ENCODE assay signal across 26 cellular contexts in the genomic region with DNA sequence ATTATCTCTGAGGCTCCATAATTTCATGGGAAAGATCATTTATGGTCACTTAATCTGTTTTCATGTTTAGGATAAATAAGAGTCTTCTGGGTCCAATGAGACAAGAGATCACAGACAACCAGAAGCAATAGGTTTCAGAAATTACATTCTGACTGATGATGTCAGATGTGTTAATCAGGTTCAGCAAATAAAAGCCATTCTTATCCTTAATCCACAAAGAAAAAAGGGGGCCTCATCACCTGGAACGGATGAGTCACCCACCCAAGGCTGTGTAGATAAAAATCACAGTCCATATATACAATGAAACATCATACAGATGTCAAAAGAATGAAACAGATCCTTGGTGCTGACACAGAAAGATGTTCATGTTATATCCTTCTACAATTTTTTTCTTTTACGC. TPM values are rescaled to one million over a fixed set of nuclear protein-coding genes. Genes with fewer than 3 reads are reported as not detected.
DNase-seq lines count a peak whose midpoint lies in the region; ATAC-seq and TF ChIP-seq lines count a peak whose summit lies in the region.
"Had no signal": no experiment of that assay in that cellular context is flagged by ENCODE, and none has a peak within 500 bp of the region (broad histone marks: within the 10 kb centered on the region; RNA-seq: fewer than 3 reads in every experiment).

No MANE protein-coding gene starts in this region.

- no peaks in the 10 kb centered on the region for H3K36me3 ChIP-seq in Caco-2 (ENCODE audit: control insufficient read depth, insufficient read depth, low read length)
- no peaks in the 10 kb centered on the region for H3K36me3 ChIP-seq in esophagus squamous epithelium
- no peaks in the 10 kb centered on the region for H3K36me3 ChIP-seq in left ventricle myocardium inferior
- H3K36me3 ChIP-seq: left lung, SJSA1, suprapubic skin had no signal

- no peak for TF ChIP-seq POLR2A in esophagus squamous epithelium (IDR thresholded peaks at IDR 0.05)

- no peaks in the 10 kb centered on the region for H3K36me3 Mint-ChIP-seq in activated CD4-positive, alpha-beta T cell treated with anti-CD3 and anti-CD28 coated beads for 36 hours (ENCODE audit: low read depth)
- no peaks in the 10 kb centered on the region for H3K36me3 Mint-ChIP-seq in Caco-2 (ENCODE audit: insufficient read depth, unreplicated experiment)
- H3K36me3 Mint-ChIP-seq: immature natural killer cell; mesothelial cell of epicardium; naive thymus-derived CD4-positive, alpha-beta T cell; stimulated activated naive B cell treated with anti-CD40 and anti-IgM and Interleukin-4, amounts not matched to agents 10 μg/mL and 1 μg/mL and 100 μg/mL, for 72 hours had no signal

- intact Hi-C loops in activated CD4-positive, alpha-beta T cell treated with anti-CD3 and anti-CD28 coated beads for 36 hours (cut with DNase I, micrococcal nuclease): no loop called here
- intact Hi-C loops in Caco-2 (cut with micrococcal nuclease; ENCODE audit: unreplicated experiment) (no loop called here), esophagus squamous epithelium (cut with DNase I) (no loop called here), left ventricle myocardium inferior (cut with micrococcal nuclease) (no loop called here)

- H3K4me3 Mint-ChIP-seq in activated CD4-positive, alpha-beta T cell treated with anti-CD3 and anti-CD28 coated beads for 36 hours: no peak overlapping the region
- no peak overlapping the region for H3K4me3 Mint-ChIP-seq in Caco-2 (ENCODE audit: unreplicated experiment)
- H3K4me3 Mint-ChIP-seq: activated CD4-positive, alpha-beta T cell treated with anti-CD3 and anti-CD28 coated beads, Interleukin-2, amount 10 ng/mL, durations not matched to agents 24 days and 14 days; immature natural killer cell; mesothelial cell of epicardium; naive thymus-derived CD4-positive, alpha-beta T cell; stimulated activated naive B cell treated with anti-CD40 and anti-IgM and Interleukin-4, amounts not matched to agents 10 μg/mL and 1 μg/mL and 100 μg/mL, for 72 hours; T-helper 1 cell treated with Interleukin-12 subunit alpha and Interleukin-12 subunit beta and Interleukin-4 antibody, amounts not matched to agents 30 μg/mL and 1 μg/mL, for 36 hours had no signal

- H3K4me3 ChIP-seq in Caco-2 (ENCODE audit: low read depth, low read length) (no peak overlapping the region), esophagus squamous epithelium (no peak overlapping the region), left ventricle myocardium inferior (no peak overlapping the region)
- H3K4me3 ChIP-seq: body of pancreas, left lung, SJSA1, suprapubic skin had no signal

- DNase-seq in activated CD4-positive, alpha-beta T cell treated with anti-CD3 and anti-CD28 coated beads for 36 hours: peak; percentile 29
- no peak for DNase-seq in activated CD4-positive, alpha-beta T cell treated with anti-CD3 and anti-CD28 coated beads for 4 hours
- peak in 1 of 2 experiments; percentile 19 for DNase-seq in Caco-2
- DNase-seq in NCI-H146 treated with DMSO at 0.1 percent for 48 hours (lab: John Stamatoyannopoulos, UW; ENCODE audit: unreplicated experiment): peak; percentile 64
- DNase-seq in epithelial cell of prostate (ENCODE audit: low read depth, low spot score): no peak
- no peak for DNase-seq in esophagus squamous epithelium (lab: John Stamatoyannopoulos, UW)
- no peak for DNase-seq in left ventricle myocardium inferior
- DNase-seq: activated CD4-positive, alpha-beta T cell treated with anti-CD3 and anti-CD28 coated beads, Interleukin-2, amount 10 ng/mL, durations not matched to agents 24 days and 14 days; activated CD8-positive, alpha-beta memory T cell treated with anti-CD3 and anti-CD28 coated beads, Interleukin-2, amount 50 U/mL, for 4 hours; body of pancreas; erythroblast; foreskin melanocyte; HCEC 1CT; immature natural killer cell; left lung; naive thymus-derived CD4-positive, alpha-beta T cell; NCI-H2081; occipital lobe; small intestine; stimulated activated naive B cell treated with anti-CD40 and anti-IgM and Interleukin-4, amounts not matched to agents 10 μg/mL and 1 μg/mL and 100 μg/mL, for 72 hours had no signal

- H3K4me1 Mint-ChIP-seq in activated CD4-positive, alpha-beta T cell treated with anti-CD3 and anti-CD28 coated beads for 36 hours: peaks cover 4% of the 10 kb centered on the region
- peaks cover 14% of the 10 kb centered on the region for H3K4me1 Mint-ChIP-seq in Caco-2 (ENCODE audit: low read depth, unreplicated experiment)
- H3K4me1 Mint-ChIP-seq: activated CD4-positive, alpha-beta T cell treated with anti-CD3 and anti-CD28 coated beads, Interleukin-2, amount 10 ng/mL, durations not matched to agents 24 days and 14 days; immature natural killer cell; naive thymus-derived CD4-positive, alpha-beta T cell; stimulated activated naive B cell treated with anti-CD40 and anti-IgM and Interleukin-4, amounts not matched to agents 10 μg/mL and 1 μg/mL and 100 μg/mL, for 72 hours had no signal

- H3K4me1 ChIP-seq in Caco-2 (0 out of 2 replicates have a peak, but pooled peaks cover 4% of the 10 kb centered on the region), esophagus squamous epithelium (no peaks in the 10 kb centered on the region), left ventricle myocardium inferior (no peaks in the 10 kb centered on the region)
- H3K4me1 ChIP-seq: body of pancreas, left lung, SJSA1, suprapubic skin had no signal

- peak; percentile 30 for ATAC-seq in activated CD4-positive, alpha-beta T cell treated with anti-CD3 and anti-CD28 coated beads for 36 hours
- ATAC-seq: body of pancreas; left lung; naive thymus-derived CD4-positive, alpha-beta T cell; stimulated activated naive B cell treated with anti-CD40 and anti-IgM and Interleukin-4, amounts not matched to agents 10 μg/mL and 1 μg/mL and 100 μg/mL, for 72 hours had no signal

- 39 to 45% methylated on average over 2 of the region's 2 CpGs for WGBS in esophagus squamous epithelium, 2 donors

- H3K27ac Mint-ChIP-seq in activated CD4-positive, alpha-beta T cell treated with anti-CD3 and anti-CD28 coated beads for 36 hours: no peak overlapping the region
- peak overlapping the region; percentile 57 for H3K27ac Mint-ChIP-seq in Caco-2 (ENCODE audit: unreplicated experiment)
- H3K27ac Mint-ChIP-seq: activated CD4-positive, alpha-beta T cell treated with anti-CD3 and anti-CD28 coated beads, Interleukin-2, amount 10 ng/mL, durations not matched to agents 24 days and 14 days; immature natural killer cell; mesothelial cell of epicardium; naive thymus-derived CD4-positive, alpha-beta T cell; stimulated activated naive B cell treated with anti-CD40 and anti-IgM and Interleukin-4, amounts not matched to agents 10 μg/mL and 1 μg/mL and 100 μg/mL, for 72 hours; T-helper 1 cell treated with Interleukin-12 subunit alpha and Interleukin-12 subunit beta and Interleukin-4 antibody, amounts not matched to agents 30 μg/mL and 1 μg/mL, for 36 hours had no signal

- no TSS peak for BruUV-seq in Caco-2 (replicated peaks; lab: Mats Ljungman, UMichigan)

- TF ChIP-seq CTCF in Caco-2 (IDR thresholded peaks at IDR 0.05; ENCODE audit: insufficient read depth in 1 of 2, low read depth in 1 of 2, low read length in 1 of 2, severe bottlenecking in 1 of 2, unreplicated experiment in 1 of 2) (no peak), esophagus squamous epithelium (IDR thresholded peaks at IDR 0.05) (no peak), left ventricle myocardium inferior (IDR thresholded peaks at IDR 0.05; ENCODE audit: borderline replicate concordance) (no peak)

- CTCF ChIA-PET in activated CD4-positive, alpha-beta T cell treated with anti-CD3 and anti-CD28 coated beads for 36 hours (lab: Charles Lee): interaction anchor here (2.0 kb wide), 1 partner anchor 10 kb away, joined by 4 read pairs; no protein-coding TSS in a partner anchor
- CTCF ChIA-PET in Caco-2 (lab: Charles Lee): interaction anchor here (0.6 to 0.9 kb wide), 2 partner anchors 24 to 41 kb away, joined by 3 read pairs; no protein-coding TSS in a partner anchor

- no peaks in the 10 kb centered on the region for H3K9me3 Mint-ChIP-seq in activated CD4-positive, alpha-beta T cell treated with anti-CD3 and anti-CD28 coated beads for 36 hours (ENCODE audit: low read depth)
- no peaks in the 10 kb centered on the region for H3K9me3 Mint-ChIP-seq in Caco-2 (ENCODE audit: unreplicated experiment)
- H3K9me3 Mint-ChIP-seq: activated CD4-positive, alpha-beta T cell treated with anti-CD3 and anti-CD28 coated beads, Interleukin-2, amount 10 ng/mL, durations not matched to agents 24 days and 14 days; immature natural killer cell; naive thymus-derived CD4-positive, alpha-beta T cell; stimulated activated naive B cell treated with anti-CD40 and anti-IgM and Interleukin-4, amounts not matched to agents 10 μg/mL and 1 μg/mL and 100 μg/mL, for 72 hours; T-helper 1 cell treated with Interleukin-12 subunit alpha and Interleukin-12 subunit beta and Interleukin-4 antibody, amounts not matched to agents 30 μg/mL and 1 μg/mL, for 36 hours had no signal

- peaks cover 25% of the 10 kb centered on the region for H3K27me3 Mint-ChIP-seq in activated CD4-positive, alpha-beta T cell treated with anti-CD3 and anti-CD28 coated beads for 36 hours
- H3K27me3 Mint-ChIP-seq in Caco-2 (ENCODE audit: insufficient read depth, unreplicated experiment): no peaks in the 10 kb centered on the region

- H3K9me3 ChIP-seq in Caco-2 (no peaks in the 10 kb centered on the region), esophagus squamous epithelium (no peaks in the 10 kb centered on the region), left ventricle myocardium inferior (replicated peaks) (no peaks in the 10 kb centered on the region)
- H3K9me3 ChIP-seq: body of pancreas, left lung, SJSA1, suprapubic skin had no signal

- POLR2A ChIA-PET in activated CD4-positive, alpha-beta T cell treated with anti-CD3 and anti-CD28 coated beads for 36 hours (lab: Charles Lee): no interaction called here
- POLR2A ChIA-PET in Caco-2 (lab: Charles Lee): no interaction called here

- H3K27ac ChIP-seq in epithelial cell of prostate (peak overlapping the region; percentile 54), esophagus squamous epithelium (no peak overlapping the region), left ventricle myocardium inferior (replicated peaks) (no peak overlapping the region)
- H3K27ac ChIP-seq: body of pancreas, C4-2B, HL-60, left lung, SJSA1, suprapubic skin had no signal

- H3K27me3 ChIP-seq in Caco-2 (replicated peaks; ENCODE audit: control insufficient read depth, insufficient read depth, low read length): no peaks in the 10 kb centered on the region
- H3K27me3 ChIP-seq in esophagus squamous epithelium: no peaks in the 10 kb centered on the region
- no peaks in the 10 kb centered on the region for H3K27me3 ChIP-seq in left ventricle myocardium inferior (ENCODE audit: low read depth)
- H3K27me3 ChIP-seq: body of pancreas, SJSA1, suprapubic skin had no signal

RNA-seq across cellular contexts. Expression of gene SYTL4, which starts 36.6 kb away (rescaled TPM):
- not detected for total RNA-seq in activated CD4-positive, alpha-beta T cell treated with anti-CD3 and anti-CD28 coated beads for 36 hours
- total RNA-seq in Caco-2 (2022) (4.1 and 6.1 TPM in 2 replicates), esophagus squamous epithelium (10 to 100 TPM in 1 of 4 donors, 1 to 10 TPM in 3; 5.4 to 14.9 (median 6.9) TPM), left ventricle myocardium inferior (2.1 TPM)
- total RNA-seq: activated CD4-positive, alpha-beta T cell treated with anti-CD3 and anti-CD28 coated beads, Interleukin-2, amount 10 ng/mL, durations not matched to agents 24 days and 14 days had no signal

RNA-seq across cellular contexts. Expression of gene SRPX2, which starts 51.3 kb away (rescaled TPM):
- total RNA-seq in activated CD4-positive, alpha-beta T cell treated with anti-CD3 and anti-CD28 coated beads for 36 hours: not detected
- total RNA-seq in Caco-2 (2022) (3.6 and 5.3 TPM in 2 replicates), esophagus squamous epithelium (10 to 100 TPM; 22.6 to 38.4 (median 25.6) TPM), left ventricle myocardium inferior (7.5 TPM)
- total RNA-seq: activated CD4-positive, alpha-beta T cell treated with anti-CD3 and anti-CD28 coated beads, Interleukin-2, amount 10 ng/mL, durations not matched to agents 24 days and 14 days; naive thymus-derived CD4-positive, alpha-beta T cell had no signal

RNA-seq across cellular contexts. Expression of gene TSPAN6, which starts 58.7 kb away (rescaled TPM):
- total RNA-seq in activated CD4-positive, alpha-beta T cell treated with anti-CD3 and anti-CD28 coated beads for 36 hours: under 1 TPM; 0.41 to 0.47 TPM
- total RNA-seq in Caco-2 (2022) (135 and 137 TPM in 2 replicates), esophagus squamous epithelium (10 to 100 TPM; 27.1 to 72.1 (median 37.7) TPM), left ventricle myocardium inferior (4.6 TPM)
- total RNA-seq: activated CD4-positive, alpha-beta T cell treated with anti-CD3 and anti-CD28 coated beads, Interleukin-2, amount 10 ng/mL, durations not matched to agents 24 days and 14 days had no signal

Comparison
In these comparisons a context has a peak if more than half of its experiments do, and no peak if none do; other contexts are left out.
1. DNase-seq: peak in activated CD4-positive, alpha-beta T cell treated with anti-CD3 and anti-CD28 coated beads for 36 hours (single experiment) and NCI-H146 treated with DMSO at 0.1 percent for 48 hours (single experiment); none in activated CD4-positive, alpha-beta T cell treated with anti-CD3 and anti-CD28 coated beads for 4 hours (0 of 2), epithelial cell of prostate (single experiment), esophagus squamous epithelium (single experiment) and left ventricle myocardium inferior (single experiment).